Comparison of ENCODE assay signal across 33 cellular contexts in the genomic region with DNA sequence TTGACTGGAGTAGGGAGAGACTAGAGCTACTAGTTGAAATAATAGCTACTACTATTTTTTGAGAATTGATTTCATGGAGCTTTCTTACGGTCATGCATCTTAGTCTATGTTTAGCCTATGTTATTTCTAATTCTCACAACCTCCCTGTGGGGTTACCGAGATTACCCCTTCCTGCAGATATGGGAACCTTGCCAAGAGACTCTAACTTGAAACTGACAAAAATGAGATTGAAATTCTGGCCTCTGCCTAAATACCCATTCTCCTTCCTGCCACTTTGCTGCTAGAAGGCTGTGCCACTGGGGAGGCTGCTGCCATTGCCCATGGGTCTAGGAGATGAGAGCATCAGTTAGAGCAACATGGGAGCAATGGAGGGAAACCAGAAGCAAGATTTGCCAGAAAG.
"Had no signal": no experiment of that assay in that cellular context is flagged by ENCODE, and none has a peak within 500 bp of the region (broad histone marks: within the 10 kb centered on the region; RNA-seq: fewer than 3 reads in every experiment).

No MANE protein-coding gene starts in this region.

- H3K4me1 ChIP-seq: adrenal gland, body of pancreas, breast epithelium had no signal

- H3K36me3 ChIP-seq: adrenal gland, brain microvascular endothelial cell, breast epithelium had no signal

- H3K9me3 Mint-ChIP-seq: activated B cell treated with CpG ODN at 0.5 μM for 24 hours; activated CD4-positive, alpha-beta memory T cell treated with anti-CD3 and anti-CD28 coated beads for 36 hours; activated CD8-positive, alpha-beta T cell treated with anti-CD3 and anti-CD28 coated beads for 36 hours had no signal

- DNase-seq: activated B cell treated with CpG ODN at 0.5 μM for 24 hours; activated CD4-positive, alpha-beta memory T cell treated with anti-CD3 and anti-CD28 coated beads for 36 hours; activated CD4-positive, alpha-beta T cell treated with anti-CD3 and anti-CD28 coated beads for 4 hours; activated CD4-positive, alpha-beta T cell treated with anti-CD3 and anti-CD28 coated beads, Interleukin-2, amount 10 ng/mL, durations not matched to agents 24 days and 14 days; activated CD4-positive, alpha-beta T cell treated with anti-CD3 and anti-CD28 coated beads, Interleukin-2, amount 50 U/mL, for 1 hour; activated CD4-positive, alpha-beta T cell treated with anti-CD3 and anti-CD28 coated beads, Interleukin-2, amount 50 U/mL, for 4 hours; activated CD4-positive, CD25-positive, alpha-beta regulatory T cell treated with anti-CD3 and anti-CD28 coated beads, Interleukin-2, amount 50 U/mL, for 72 hours; activated CD8-positive, alpha-beta memory T cell treated with anti-CD3 and anti-CD28 coated beads, Interleukin-2, amount 50 U/mL, for 4 hours; activated CD8-positive, alpha-beta T cell treated with anti-CD3 and anti-CD28 coated beads for 36 hours; activated effector memory CD4-positive, alpha-beta T cell treated with anti-CD3 and anti-CD28 coated beads, Interleukin-2, amount 50 U/mL, for 16 hours; activated gamma-delta T cell treated with Interleukin-2 at 50 U/mL for 16 hours; activated naive CD4-positive, alpha-beta T cell; activated naive CD4-positive, alpha-beta T cell treated with anti-CD3 and anti-CD28 coated beads for 36 hours; activated naive CD4-positive, alpha-beta T cell treated with anti-CD3 and anti-CD28 coated beads, Interleukin-2, amount 50 U/mL, for 16 hours; activated naive CD8-positive, alpha-beta T cell treated with anti-CD3 and anti-CD28 coated beads for 36 hours; activated T-cell treated with anti-CD3 and anti-CD28 coated beads for 4 hours; activated T-cell treated with anti-CD3 and anti-CD28 coated beads, Interleukin-2, amount 50 U/mL, for 1 hour; activated T-cell treated with anti-CD3 and anti-CD28 coated beads, Interleukin-2, amount 50 U/mL, for 4 hours; activated T-cell treated with anti-CD3 and anti-CD28 coated beads, Interleukin-2, amount 50 U/mL, for 72 hours; adrenal gland; amniotic stem cell; aorta; body of pancreas; brain microvascular endothelial cell; central memory CD4-positive, alpha-beta T cell; T-helper 2 cell; T-helper 9 cell had no signal

- ATAC-seq: activated CD8-positive, alpha-beta T cell treated with anti-CD3 and anti-CD28 coated beads for 36 hours; activated naive CD4-positive, alpha-beta T cell treated with anti-CD3 and anti-CD28 coated beads, Interleukin-2, amount 50 U/mL, for 72 hours; activated T-cell treated with anti-CD3 and anti-CD28 coated beads, Interleukin-2, amount 50 U/mL, for 4 hours; activated T-cell treated with anti-CD3 and anti-CD28 coated beads, Interleukin-2, amount 50 U/mL, for 72 hours; body of pancreas had no signal

- H3K27me3 ChIP-seq: adrenal gland, body of pancreas, brain microvascular endothelial cell, breast epithelium had no signal

- H3K4me3 Mint-ChIP-seq: activated B cell treated with CpG ODN at 0.5 μM for 24 hours; activated CD4-positive, alpha-beta memory T cell treated with anti-CD3 and anti-CD28 coated beads for 36 hours; activated CD4-positive, alpha-beta T cell treated with anti-CD3 and anti-CD28 coated beads, Interleukin-2, amount 10 ng/mL, durations not matched to agents 24 days and 14 days; activated CD8-positive, alpha-beta T cell treated with anti-CD3 and anti-CD28 coated beads for 36 hours; activated naive CD4-positive, alpha-beta T cell treated with anti-CD3 and anti-CD28 coated beads for 36 hours; activated naive CD8-positive, alpha-beta T cell treated with anti-CD3 and anti-CD28 coated beads for 36 hours; activated T-cell treated with anti-CD3 and anti-CD28 coated beads, Interleukin-2, amount 50 U/mL, for 4 hours; activated T-cell treated with anti-CD3 and anti-CD28 coated beads, Interleukin-2, amount 50 U/mL, for 72 hours; activated T-helper 1 cell treated with anti-CD3 and anti-CD28 coated beads, Interleukin-12 subunit alpha, Interleukin-12 subunit beta, Interleukin-2, Interleukin-4 antibody, amounts not matched to agents 30 ng/mL and 10 ng/mL and 1 ng/mL, durations not matched to agents 14 hours and 24 hours and 36 hours; T-helper 1 cell treated with Interleukin-12 subunit alpha and Interleukin-12 subunit beta and Interleukin-4 antibody, amounts not matched to agents 30 μg/mL and 1 μg/mL, for 36 hours; T-helper 2 cell treated with Interferon-gamma antibody and Interleukin-4, amounts not matched to agents 5 μg/mL and 100 μg/mL, for 36 hours had no signal

- H3K27ac Mint-ChIP-seq: activated B cell treated with CpG ODN at 0.5 μM for 24 hours; activated CD4-positive, alpha-beta memory T cell treated with anti-CD3 and anti-CD28 coated beads for 36 hours; activated CD4-positive, alpha-beta T cell treated with anti-CD3 and anti-CD28 coated beads, Interleukin-2, amount 10 ng/mL, durations not matched to agents 24 days and 14 days; activated CD8-positive, alpha-beta T cell treated with anti-CD3 and anti-CD28 coated beads for 36 hours; activated naive CD4-positive, alpha-beta T cell treated with anti-CD3 and anti-CD28 coated beads for 36 hours; activated naive CD4-positive, alpha-beta T cell treated with anti-CD3 and anti-CD28 coated beads, Interleukin-2, amount 50 U/mL, for 72 hours; activated naive CD8-positive, alpha-beta T cell treated with anti-CD3 and anti-CD28 coated beads for 36 hours; activated T-cell treated with anti-CD3 and anti-CD28 coated beads, Interleukin-2, amount 50 U/mL, for 72 hours; activated T-helper 1 cell treated with anti-CD3 and anti-CD28 coated beads, Interleukin-12 subunit alpha, Interleukin-12 subunit beta, Interleukin-2, Interleukin-4 antibody, amounts not matched to agents 30 ng/mL and 10 ng/mL and 1 ng/mL, durations not matched to agents 14 hours and 24 hours and 36 hours; T-helper 1 cell treated with Interleukin-12 subunit alpha and Interleukin-12 subunit beta and Interleukin-4 antibody, amounts not matched to agents 30 μg/mL and 1 μg/mL, for 36 hours; T-helper 2 cell treated with Interferon-gamma antibody and Interleukin-4, amounts not matched to agents 5 μg/mL and 100 μg/mL, for 36 hours had no signal

- H3K27me3 Mint-ChIP-seq: activated CD4-positive, alpha-beta memory T cell treated with anti-CD3 and anti-CD28 coated beads for 36 hours; activated CD4-positive, alpha-beta T cell treated with anti-CD3 and anti-CD28 coated beads, Interleukin-2, amount 10 ng/mL, durations not matched to agents 24 days and 14 days had no signal

- H3K27ac ChIP-seq: adrenal gland, body of pancreas, brain microvascular endothelial cell, breast epithelium, VCaP had no signal

- H3K36me3 Mint-ChIP-seq: activated CD4-positive, alpha-beta memory T cell treated with anti-CD3 and anti-CD28 coated beads for 36 hours; activated naive CD4-positive, alpha-beta T cell treated with anti-CD3 and anti-CD28 coated beads, Interleukin-2, amount 50 U/mL, for 72 hours; activated naive CD8-positive, alpha-beta T cell treated with anti-CD3 and anti-CD28 coated beads for 36 hours had no signal

- H3K4me3 ChIP-seq: adrenal gland, body of pancreas, breast epithelium had no signal

- H3K9me3 ChIP-seq: adrenal gland, body of pancreas, breast epithelium had no signal

- H3K4me1 Mint-ChIP-seq: activated B cell treated with CpG ODN at 0.5 μM for 24 hours; activated naive CD8-positive, alpha-beta T cell treated with anti-CD3 and anti-CD28 coated beads for 36 hours had no signal
